In genomic region chr2:157315901-157316300, GRCh38 we compare ENCODE assay signal across 16 cellular contexts. TPM values are rescaled to one million over a fixed set of nuclear protein-coding genes. Genes with fewer than 3 reads are reported as not detected.
A peak's percentile ranks its signal among the peaks of the same experiment; 100 is the strongest.
DNase-seq lines count a peak whose midpoint lies in the region; ATAC-seq and TF ChIP-seq lines count a peak whose summit lies in the region.
"Had no signal": no experiment of that assay in that cellular context is flagged by ENCODE, and none has a peak within 500 bp of the region (broad histone marks: within the 10 kb centered on the region; RNA-seq: fewer than 3 reads in every experiment).

No MANE protein-coding gene starts in this region.

- H3K27me3 ChIP-seq in dorsolateral prefrontal cortex (no peaks in the 10 kb centered on the region), iPS DF 6.9 (ENCODE audit: control insufficient read depth, insufficient read depth, low read length) (no peaks in the 10 kb centered on the region), PC-9 (ENCODE audit: insufficient read depth, low read depth) (no peaks in the 10 kb centered on the region)
- H3K27me3 ChIP-seq: BLaER1 had no signal

- H3K4me3 ChIP-seq in dorsolateral prefrontal cortex: no peak overlapping the region
- no peak overlapping the region for H3K4me3 ChIP-seq in iPS DF 6.9 (ENCODE audit: low read length)
- H3K4me3 ChIP-seq in PC-9: no peak overlapping the region
- H3K4me3 ChIP-seq: BLaER1, GM12878, GM23248 had no signal

- H3K9me3 ChIP-seq in iPS DF 6.9 (ENCODE audit: control insufficient read depth, insufficient read depth, low read length): no peaks in the 10 kb centered on the region
- no peaks in the 10 kb centered on the region for H3K9me3 ChIP-seq in PC-9 (ENCODE audit: insufficient read depth, low read depth)
- H3K9me3 ChIP-seq: BLaER1 had no signal

- H3F3A ChIP-seq in PC-9 (ENCODE audit: insufficient read depth, low read depth): no peaks in the 10 kb centered on the region

- no peak overlapping the region for H3K4me2 ChIP-seq in PC-9
- H3K4me2 ChIP-seq: BLaER1 had no signal

- ATAC-seq in natural killer cell treated with Interleukin-12 subunit alpha and Interleukin-12 subunit beta and Interleukin-15 and Interleukin-18, amount 100 ng/mL, for 72 hours: no peak
- ATAC-seq: GM12878 had no signal

- intact Hi-C loops in dorsolateral prefrontal cortex (cut with DNase I): no loop called here
- intact Hi-C loops in PC-9 (cut with micrococcal nuclease; ENCODE audit: unreplicated experiment): no loop called here

- no peaks in the 10 kb centered on the region for H3K4me1 ChIP-seq in iPS DF 6.9 (ENCODE audit: control insufficient read depth, insufficient read depth, low read length)
- H3K4me1 ChIP-seq in PC-9 (replicated peaks; ENCODE audit: insufficient read depth): no peaks in the 10 kb centered on the region
- H3K4me1 ChIP-seq: BLaER1 had no signal

- H3K36me3 Mint-ChIP-seq in natural killer cell treated with Interleukin-12 subunit alpha and Interleukin-12 subunit beta and Interleukin-15 and Interleukin-18, amount 100 ng/mL, for 72 hours: peaks cover 5% of the 10 kb centered on the region

- no peaks in the 10 kb centered on the region for H3K9me3 Mint-ChIP-seq in natural killer cell treated with Interleukin-12 subunit alpha and Interleukin-12 subunit beta and Interleukin-15 and Interleukin-18, amount 100 ng/mL, for 72 hours
- H3K9me3 Mint-ChIP-seq: HFFc6 had no signal

- in situ Hi-C loops in G401 (cut with HindIII; ENCODE audit: low sequenced_read_pairs): no loop called here

- no peak overlapping the region for H3K4me3 Mint-ChIP-seq in natural killer cell treated with Interleukin-12 subunit alpha and Interleukin-12 subunit beta and Interleukin-15 and Interleukin-18, amount 100 ng/mL, for 72 hours
- H3K4me3 Mint-ChIP-seq: HFFc6 had no signal

- H3K27ac ChIP-seq in dorsolateral prefrontal cortex (peak overlapping the region in 57 of 59 donors; percentile 2 to 99 (median 93)), iPS DF 6.9 (ENCODE audit: low read length) (no peak overlapping the region), PC-9 (no peak overlapping the region)
- H3K27ac ChIP-seq: 22Rv1, BLaER1, GM23248 had no signal

- H3K27ac Mint-ChIP-seq in natural killer cell treated with Interleukin-12 subunit alpha and Interleukin-12 subunit beta and Interleukin-15 and Interleukin-18, amount 100 ng/mL, for 72 hours: no peak overlapping the region
- H3K27ac Mint-ChIP-seq: HFFc6 had no signal

- POLR2A ChIA-PET in PC-9 (lab: Charles Lee; ENCODE audit: unreplicated experiment): no interaction called here

- no peaks in the 10 kb centered on the region for H3K9me2 ChIP-seq in PC-9 (ENCODE audit: insufficient read depth)

- BruUV-seq in PC-9 (replicated peaks; lab: Mats Ljungman, UMichigan): no TSS peak

- TF ChIP-seq CTCF in dorsolateral prefrontal cortex (IDR thresholded peaks at IDR 0.05 in 54 of 56, conservative IDR thresholded peaks at IDR 0.05 in 2 of 56; ENCODE audit: low read depth in 1 of 56, partially characterized antibody in 56 of 56) (no peak), PC-9 (conservative IDR thresholded peaks at IDR 0.05) (no peak)

- CTCF ChIA-PET in PC-9 (lab: Charles Lee): no interaction called here

- DNase-seq in NCI-H146 (lab: John Stamatoyannopoulos, UW): peak; percentile 23
- DNase-seq in NCI-H146 treated with DMSO at 0.1 percent for 48 hours (lab: John Stamatoyannopoulos, UW; ENCODE audit: unreplicated experiment): no peak
- no peak for DNase-seq in dorsolateral prefrontal cortex
- DNase-seq in iPS DF 6.9 (ENCODE audit: low read depth, low spot score): peak; percentile 45
- DNase-seq in natural killer cell treated with Interleukin-12 subunit alpha and Interleukin-12 subunit beta and Interleukin-15 and Interleukin-18, amount 100 ng/mL, for 72 hours (ENCODE audit: low spot score): no peak
- DNase-seq in germinal center (ENCODE audit: low spot score): no peak
- DNase-seq in G401 (ENCODE audit: low spot score): no peak
- DNase-seq in PC-9: no peak
- DNase-seq: AML-193, DMS53, GM23248, HCEC 1CT, HFFc6 had no signal

- H3K36me3 ChIP-seq in iPS DF 6.9 (ENCODE audit: control insufficient read depth, insufficient read depth, low read length) (no peaks in the 10 kb centered on the region), PC-9 (ENCODE audit: low read depth) (no peaks in the 10 kb centered on the region)
- H3K36me3 ChIP-seq: BLaER1 had no signal

- no peak overlapping the region for H2AFZ ChIP-seq in PC-9
- H2AFZ ChIP-seq: GM23248 had no signal

- H3K4me1 Mint-ChIP-seq in natural killer cell treated with Interleukin-12 subunit alpha and Interleukin-12 subunit beta and Interleukin-15 and Interleukin-18, amount 100 ng/mL, for 72 hours (ENCODE audit: low read depth in 2 of 2): peaks cover 4 to 11% of the 10 kb centered on the region in 2 donors

- no CpG with 5 or more reads among the region's 4 CpGs for WGBS in iPS DF 6.9 (ENCODE audit: insufficient coverage, insufficient read length)

- H3K79me2 ChIP-seq in PC-9 (ENCODE audit: low read depth): no peaks in the 10 kb centered on the region

- no peaks in the 10 kb centered on the region for H3K27me3 Mint-ChIP-seq in natural killer cell treated with Interleukin-12 subunit alpha and Interleukin-12 subunit beta and Interleukin-15 and Interleukin-18, amount 100 ng/mL, for 72 hours

- no peaks in the 10 kb centered on the region for H4K20me1 ChIP-seq in PC-9 (ENCODE audit: insufficient read depth)
- H4K20me1 ChIP-seq: BLaER1 had no signal

RNA-seq across cellular contexts. Expression of gene ERMN, which starts 9.7 kb away (rescaled TPM):
- total RNA-seq in dorsolateral prefrontal cortex (100 to 1,000 TPM in 97 of 120 experiments, 10 to 100 TPM in 23; 40.3 to 874 (median 194) TPM), PC-9 (2021) (not detected in 2 replicates)
- total RNA-seq in natural killer cell treated with Interleukin-12 subunit alpha and Interleukin-12 subunit beta and Interleukin-15 and Interleukin-18, amount 100 ng/mL, for 72 hours: 1 to 10 TPM; 7.4 to 8.8 TPM
- total RNA-seq in G401 (2014; rRNA removed; shearing (Covaris generic)): not detected in 2 replicates
- total RNA-seq: GM23248, HFFc6 had no signal

RNA-seq across cellular contexts. Expression of gene GALNT5, which starts 58.4 kb away (rescaled TPM):
- 1 to 10 TPM in 1 of 120 experiments, under 1 TPM in 48, not detected in 71; 0.06 to 1.1 (median 0.12) TPM for total RNA-seq in dorsolateral prefrontal cortex
- under 1 TPM; 0.10 to 0.14 TPM for total RNA-seq in natural killer cell treated with Interleukin-12 subunit alpha and Interleukin-12 subunit beta and Interleukin-15 and Interleukin-18, amount 100 ng/mL, for 72 hours
- not detected in 2 replicates for total RNA-seq in G401 (2014; rRNA removed; shearing (Covaris generic))
- total RNA-seq in PC-9 (2021): 1.3 and 1.9 TPM in 2 replicates

Comparison
In these comparisons a context has a peak if more than half of its experiments do, and no peak if none do; other contexts are left out.
1. DNase-seq: peak in NCI-H146 (single experiment) and iPS DF 6.9 (single experiment); none in NCI-H146 treated with DMSO at 0.1 percent for 48 hours (single experiment), dorsolateral prefrontal cortex (0 of 10), natural killer cell treated with Interleukin-12 subunit alpha and Interleukin-12 subunit beta and Interleukin-15 and Interleukin-18, amount 100 ng/mL, for 72 hours (single experiment), germinal center (single experiment), G401 (single experiment) and PC-9 (0 of 2).
2. H3K27ac ChIP-seq: peak in dorsolateral prefrontal cortex (57 of 59); none in iPS DF 6.9 (single experiment) and PC-9 (single experiment).
3. RNA of gene ERMN, which starts 9.7 kb away (total RNA-seq): 40.3 to 874 TPM in dorsolateral prefrontal cortex; 7.4 to 8.8 TPM in natural killer cell treated with Interleukin-12 subunit alpha and Interleukin-12 subunit beta and Interleukin-15 and Interleukin-18, amount 100 ng/mL, for 72 hours, not detected in G401 and not detected in PC-9; every median in the first group is over 4 times any median in the second.